In genomic region chr14:23154876-23155587, GRCh38 we compare ENCODE assay signal across 1 cellular context.
TF ChIP-seq lines count a peak whose summit lies in the region.

No MANE protein-coding gene starts in this region.

TF ChIP-seq in HepG2, 621 proteins besides CTCF, POLR2A, EP300 and RAD21:
- TF ChIP-seq MAX (IDR thresholded peaks at IDR 0.05) (no peak), MAFK (conservative IDR thresholded peaks at IDR 0.05 in 1 of 2, IDR thresholded peaks at IDR 0.05 in 1 of 2; ENCODE audit: low read length in 2 of 2) (peak; percentile 93 to 94), ATRX (CRISPR knock-in tag; IDR thresholded peaks at IDR 0.05; ENCODE audit: borderline replicate concordance) (no peak), MAFF (IDR thresholded peaks at IDR 0.05; ENCODE audit: low read depth, low read length) (peak; percentile 94), ZNF879 (CRISPR knock-in tag; IDR thresholded peaks at IDR 0.05) (no peak), TBP (CRISPR knock-in tag; IDR thresholded peaks at IDR 0.05) (no peak), MED8 (CRISPR knock-in tag; IDR thresholded peaks at IDR 0.05; ENCODE audit: insufficient replicate concordance) (no peak), EZH2 (conservative IDR thresholded peaks at IDR 0.05; ENCODE audit: low read depth, low read length) (no peak), ZFP37 (CRISPR knock-in tag; IDR thresholded peaks at IDR 0.05; ENCODE audit: borderline replicate concordance) (no peak)
TF ChIP-seq in HepG2: peak in this region for 2.
